In the genomic region with DNA sequence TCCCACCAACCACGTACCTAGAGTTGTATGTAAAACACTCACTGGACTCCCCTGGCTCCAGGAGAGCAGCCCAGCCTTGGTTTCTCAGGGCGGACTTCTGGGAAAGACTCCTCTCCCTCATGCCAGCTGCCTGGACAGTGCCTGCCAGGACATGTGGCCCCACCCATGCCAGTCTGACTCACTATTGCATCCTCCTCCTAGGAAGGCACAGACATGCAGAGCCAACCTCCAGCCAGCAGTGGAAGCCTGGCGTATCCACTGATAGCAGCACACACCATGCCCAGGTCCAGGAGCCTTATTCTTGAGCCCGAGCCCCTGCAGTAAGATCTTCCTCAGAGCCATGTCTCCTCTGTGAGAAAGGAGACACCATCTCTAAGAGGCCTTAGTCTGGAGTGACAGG, we compare ENCODE assay signal across 7 cellular contexts. TPM values are rescaled to one million over a fixed set of nuclear protein-coding genes. Genes with fewer than 3 reads are reported as not detected.
DNase-seq lines count a peak whose midpoint lies in the region; ATAC-seq lines count a peak whose summit lies in the region.

No MANE protein-coding gene starts in this region.

- H3K4me1 ChIP-seq in skeletal muscle tissue (ENCODE audit: control insufficient read depth in 3 of 3, insufficient read depth in 3 of 3, low read length in 3 of 3) = peaks cover 72 to 80% (median 78%) of the 10 kb centered on the region in 3 donors

- peak overlapping the region; percentile 77 for H3K27ac ChIP-seq in skeletal muscle tissue (ENCODE audit: low read depth, low read length)

- no peaks in the 10 kb centered on the region for H3K9me3 ChIP-seq in skeletal muscle tissue (ENCODE audit: control insufficient read depth in 3 of 3, low read length in 3 of 3)

- no peaks in the 10 kb centered on the region for H3K27me3 ChIP-seq in skeletal muscle tissue (ENCODE audit: control insufficient read depth in 3 of 3, insufficient read depth in 3 of 3, low read length in 3 of 3)

- H3K9ac ChIP-seq in skeletal muscle tissue (ENCODE audit: low read depth in 1 of 3, low read length in 3 of 3) = peak overlapping the region; percentile 48 to 67 (median 51)

- DNase-seq in H4 (ENCODE audit: low spot score) = peak; percentile 68
- peak; percentile 48 for DNase-seq in T1000 (lab: John Stamatoyannopoulos, UW)
- DNase-seq in fibroblast of the conjunctiva (ENCODE audit: low read depth) = peak; percentile 43
- DNase-seq in midbrain (lab: John Stamatoyannopoulos, UW) = no peak
- no peak for DNase-seq in DMS153 treated with DMSO at 0.1 percent for 48 hours (lab: John Stamatoyannopoulos, UW; ENCODE audit: unreplicated experiment)

- peak overlapping the region; percentile 38 to 57 (median 46) for H3K4me3 ChIP-seq in skeletal muscle tissue (ENCODE audit: low read length in 3 of 3)

- peaks cover 11 to 18% (median 15%) of the 10 kb centered on the region in 3 donors for H3K36me3 ChIP-seq in skeletal muscle tissue (ENCODE audit: control insufficient read depth in 3 of 3, insufficient read depth in 3 of 3, low read length in 3 of 3)

- ATAC-seq in HG02884 (IDR thresholded peaks at IDR 0.05; ENCODE audit: unreplicated experiment) = no peak

RNA-seq across cellular contexts. Expression of a gene that starts 8.6 kb away (rescaled TPM):
- total RNA-seq in H4 (2014; rRNA removed; shearing (Covaris generic)) = 2,397 and 2,595 TPM in 2 replicates
- total RNA-seq in skeletal muscle tissue = 769 TPM

RNA-seq across cellular contexts. Expression of a gene that starts 24.8 kb away (rescaled TPM):
- total RNA-seq in H4 (2014; rRNA removed; shearing (Covaris generic)) = 0.18 and 0.33 TPM in 2 replicates
- total RNA-seq in skeletal muscle tissue = 2.1 TPM

RNA-seq across cellular contexts. Expression of a gene that starts 49.9 kb away (rescaled TPM):
- total RNA-seq in H4 (2014; rRNA removed; shearing (Covaris generic)) = 19.0 and 22.2 TPM in 2 replicates
- total RNA-seq in skeletal muscle tissue = 13.0 TPM

Comparison
In these comparisons a context has a peak if more than half of its experiments do, and no peak if none do; other contexts are left out.
1. DNase-seq: peak in H4 (single experiment), T1000 (single experiment) and fibroblast of the conjunctiva (single experiment); none in midbrain (single experiment) and DMS153 treated with DMSO at 0.1 percent for 48 hours (single experiment).